In the genomic region with DNA sequence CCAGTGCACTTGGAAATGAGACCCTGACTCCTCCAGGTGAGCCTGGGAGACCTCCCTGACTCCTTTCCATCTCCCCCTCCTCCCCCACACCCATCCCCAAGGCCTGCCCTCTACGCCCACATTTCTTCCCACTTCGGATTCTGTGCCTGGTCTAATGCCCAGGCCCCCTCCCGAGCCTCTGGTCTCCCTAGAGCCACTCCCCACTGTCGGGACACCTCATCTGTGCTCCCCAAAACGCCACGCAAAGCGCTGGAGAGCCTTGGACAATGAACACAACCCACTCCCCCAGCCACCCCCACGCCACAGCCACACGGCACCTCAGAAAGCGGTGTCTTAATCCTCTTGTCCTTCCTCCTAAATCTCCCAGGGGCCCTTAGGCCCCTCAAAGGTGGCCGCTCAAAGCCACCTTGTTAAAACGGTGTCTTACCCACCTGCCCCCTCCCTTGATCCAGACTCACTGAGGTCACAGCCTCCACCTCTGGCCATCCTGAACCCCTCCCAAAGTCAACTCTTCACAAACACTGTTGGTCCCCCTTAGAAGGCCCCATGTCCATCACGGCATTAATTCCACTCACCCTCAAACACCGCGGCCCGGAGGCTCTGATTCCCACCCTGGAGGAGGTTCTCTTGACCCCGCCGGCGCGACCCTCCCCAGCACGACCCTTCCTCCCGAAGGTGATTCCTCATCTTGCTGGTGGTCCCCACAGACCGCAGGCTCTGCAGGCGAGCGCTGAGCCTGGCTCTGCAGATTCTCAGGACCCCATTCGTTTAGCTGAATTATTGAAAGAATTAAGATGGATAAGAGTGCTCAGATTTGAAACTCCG, we compare ENCODE assay signal across 8 cellular contexts. TPM values are rescaled to one million over a fixed set of nuclear protein-coding genes. Genes with fewer than 3 reads are reported as not detected.
DNase-seq lines count a peak whose midpoint lies in the region; ATAC-seq, FAIRE-seq and TF ChIP-seq lines count a peak whose summit lies in the region.
"Not testable (repeated sequence)": the region's sequence is repeated elsewhere in the genome, so short reads cannot be mapped to it uniquely, and the experiment has no call there.

No MANE protein-coding gene starts in this region.

- not testable (repeated sequence) for H3K23me2 ChIP-seq in H1 (ENCODE audit: low read depth, low read length)

- intact Hi-C loops in uterus (cut with DNase I; ENCODE audit: low total_unique reads), result not testable (repeated sequence)

- H2AFZ ChIP-seq in GM23248, result peak overlapping the region; percentile 93
- not testable (repeated sequence) for H2AFZ ChIP-seq in H1 (ENCODE audit: low read length)

- not testable (repeated sequence) for H4K5ac ChIP-seq in H1 (ENCODE audit: insufficient read length, low read depth, low read length)

- not testable (repeated sequence) for H3K9me2 ChIP-seq in GM23248 (ENCODE audit: insufficient read depth)

- not testable (repeated sequence) for H3K56ac ChIP-seq in H1 (replicated peaks; ENCODE audit: insufficient read length, low read depth, low read length)

- H3K4me3 Mint-ChIP-seq in T-helper 2 cell treated with Interferon-gamma antibody and Interleukin-4, amounts not matched to agents 5 μg/mL and 100 μg/mL, for 36 hours, result peak overlapping the region; percentile 94
- peak overlapping the region; percentile 96 for H3K4me3 Mint-ChIP-seq in activated naive CD8-positive, alpha-beta T cell treated with anti-CD3 and anti-CD28 coated beads, Interleukin-2, amount 50 U/mL, for 24 hours
- peak overlapping the region; percentile 97 to 100 (median 100) for H3K4me3 Mint-ChIP-seq in naive thymus-derived CD8-positive, alpha-beta T cell

- H2BK120ac ChIP-seq in H1 (replicated peaks; ENCODE audit: low read depth, low read length), result not testable (repeated sequence)

- H3K9me3 ChIP-seq in GM23248 (ENCODE audit: low read depth); H1 (ENCODE audit: insufficient read depth in 2 of 2, low read depth in 1 of 2, low read length in 1 of 2); skeletal muscle tissue (ENCODE audit: control insufficient read depth in 3 of 3, low read length in 3 of 3); uterus: not testable (repeated sequence)

- peak overlapping the region; percentile 74 for H3K4me3 ChIP-seq in GM23248
- H3K4me3 ChIP-seq in H1 (ENCODE audit: extremely low read depth in 1 of 4, insufficient read depth in 2 of 4, low read depth in 3 of 4, low read length in 4 of 4), result peak overlapping the region; percentile 10 to 80 (median 43); a peak in 7 of 8 replicates
- peak overlapping the region; percentile 77 for H3K4me3 ChIP-seq in iPS-11a (ENCODE audit: low read depth, low read length)
- H3K4me3 ChIP-seq in skeletal muscle tissue (ENCODE audit: low read length in 3 of 3), result peak overlapping the region; percentile 81 to 85 (median 81)
- peak overlapping the region; percentile 36 to 49 for H3K4me3 ChIP-seq in uterus

- H3K4me2 ChIP-seq in GM23248 (ENCODE audit: unreplicated experiment), result peak overlapping the region; percentile 92
- peak overlapping the region; percentile 88 to 92 for H3K4me2 ChIP-seq in H1 (ENCODE audit: insufficient read depth in 1 of 2, low read depth in 2 of 2, low read length in 2 of 2)

- not testable (repeated sequence) for H3K27me3 ChIP-seq in GM23248 (replicated peaks; ENCODE audit: insufficient read depth); H1 (replicated peaks in 1 of 4; ENCODE audit: control insufficient read depth in 3 of 4, extremely low read depth in 1 of 4, insufficient read depth in 3 of 4, low read length in 3 of 4); skeletal muscle tissue (ENCODE audit: control insufficient read depth in 3 of 3, insufficient read depth in 3 of 3, low read length in 3 of 3); uterus

- H3K18ac ChIP-seq in H1 (ENCODE audit: extremely low read depth, low read length), result not testable (repeated sequence)

- peak overlapping the region; percentile 55 for H3K9ac ChIP-seq in GM23248
- 0 out of 7 replicates have a peak overlapping the region, but pooled peaks of 1 of the 4 experiments have one; percentile 19 for H3K9ac ChIP-seq in H1 (replicated peaks in 1 of 4; ENCODE audit: extremely low read depth in 1 of 4, low read depth in 3 of 4, low read length in 3 of 4)
- H3K9ac ChIP-seq in skeletal muscle tissue (ENCODE audit: low read depth in 1 of 3, low read length in 3 of 3), result peak overlapping the region; percentile 33 to 79 (median 72)

- H3K4me1 Mint-ChIP-seq in T-helper 2 cell treated with Interferon-gamma antibody and Interleukin-4, amounts not matched to agents 5 μg/mL and 100 μg/mL, for 36 hours (ENCODE audit: low read depth), result peaks cover 52% of the 10 kb centered on the region
- peaks cover 62% of the 10 kb centered on the region for H3K4me1 Mint-ChIP-seq in activated naive CD8-positive, alpha-beta T cell treated with anti-CD3 and anti-CD28 coated beads, Interleukin-2, amount 50 U/mL, for 24 hours
- H3K4me1 Mint-ChIP-seq in naive thymus-derived CD8-positive, alpha-beta T cell, result peaks cover 41 to 67% (median 62%) of the 10 kb centered on the region in 4 donors

- in situ Hi-C loops in GM23248 (cut with MboI), result not testable (repeated sequence)

- H3K27me3 Mint-ChIP-seq in T-helper 2 cell treated with Interferon-gamma antibody and Interleukin-4, amounts not matched to agents 5 μg/mL and 100 μg/mL, for 36 hours (ENCODE audit: low read depth); activated naive CD8-positive, alpha-beta T cell treated with anti-CD3 and anti-CD28 coated beads, Interleukin-2, amount 50 U/mL, for 24 hours; naive thymus-derived CD8-positive, alpha-beta T cell: not testable (repeated sequence)

- peak overlapping the region; percentile 21 for H3K4ac ChIP-seq in H1 (replicated peaks; ENCODE audit: insufficient read length, low read depth, low read length)

- TF ChIP-seq CTCF in H1 (IDR thresholded peaks at IDR 0.05; ENCODE audit: control extremely low read depth in 1 of 3, insufficient read depth in 1 of 3, low read depth in 1 of 3, low read length in 3 of 3); uterus (IDR thresholded peaks at IDR 0.05): not testable (repeated sequence)

- CTCF ChIA-PET in H1 (lab: Charles Lee; ENCODE audit: partially characterized antibody), result interaction anchor here (0.5 to 4.6 kb wide), 8 partner anchors 9 to 111 kb away, joined by 3 to 32 read pairs (median 4); no protein-coding TSS in a partner anchor

- not testable (repeated sequence) for H4K91ac ChIP-seq in H1 (replicated peaks; ENCODE audit: insufficient read length, low read length)

- H3K36me3 ChIP-seq in GM23248 (ENCODE audit: low read depth); skeletal muscle tissue (ENCODE audit: control insufficient read depth in 3 of 3, insufficient read depth in 3 of 3, low read length in 3 of 3); uterus: not testable (repeated sequence)
- peaks cover 3 to 45% (median 11%) of the 10 kb centered on the region in 4 experiments; a peak in 7 of 8 replicates for H3K36me3 ChIP-seq in H1 (ENCODE audit: control insufficient read depth in 2 of 4, insufficient read depth in 4 of 4, low read length in 3 of 4)

- H2BK5ac ChIP-seq in H1 (ENCODE audit: low read depth, low read length), result peak overlapping the region; percentile 66; the same call in 1 of the 2 replicates

- not testable (repeated sequence) for H3K79me1 ChIP-seq in H1 (ENCODE audit: low read depth, low read length)

- H3K36me3 Mint-ChIP-seq in T-helper 2 cell treated with Interferon-gamma antibody and Interleukin-4, amounts not matched to agents 5 μg/mL and 100 μg/mL, for 36 hours (ENCODE audit: low read depth), result peaks cover 48% of the 10 kb centered on the region
- peaks cover 56% of the 10 kb centered on the region for H3K36me3 Mint-ChIP-seq in activated naive CD8-positive, alpha-beta T cell treated with anti-CD3 and anti-CD28 coated beads, Interleukin-2, amount 50 U/mL, for 24 hours (ENCODE audit: low read depth)
- H3K36me3 Mint-ChIP-seq in naive thymus-derived CD8-positive, alpha-beta T cell, result peaks cover 19 to 46% (median 34%) of the 10 kb centered on the region in 3 donors

- ATAC-seq in activated naive CD8-positive, alpha-beta T cell treated with anti-CD3 and anti-CD28 coated beads, Interleukin-2, amount 50 U/mL, for 24 hours; naive thymus-derived CD8-positive, alpha-beta T cell: not testable (repeated sequence)

- TF ChIP-seq POLR2A in H1 (IDR thresholded peaks at IDR 0.05; ENCODE audit: control extremely low read depth in 1 of 2, low read depth in 2 of 2, low read length in 2 of 2); uterus (IDR thresholded peaks at IDR 0.05): not testable (repeated sequence)

- not testable (repeated sequence) for H4K20me1 ChIP-seq in GM23248 (ENCODE audit: insufficient read depth); H1 (replicated peaks in 1 of 2; ENCODE audit: control insufficient read depth in 1 of 2, insufficient read depth in 2 of 2, low read length in 2 of 2)

- not testable (repeated sequence) for TF ChIP-seq EP300 in H1 (IDR thresholded peaks at IDR 0.05; ENCODE audit: borderline replicate concordance in 1 of 2, low read depth in 2 of 2, low read length in 2 of 2)

- peak overlapping the region; percentile 91 for H3K27ac Mint-ChIP-seq in T-helper 2 cell treated with Interferon-gamma antibody and Interleukin-4, amounts not matched to agents 5 μg/mL and 100 μg/mL, for 36 hours
- H3K27ac Mint-ChIP-seq in activated naive CD8-positive, alpha-beta T cell treated with anti-CD3 and anti-CD28 coated beads, Interleukin-2, amount 50 U/mL, for 24 hours, result peak overlapping the region; percentile 93
- H3K27ac Mint-ChIP-seq in naive thymus-derived CD8-positive, alpha-beta T cell, result peak overlapping the region; percentile 97 to 98 (median 98)

- H4K8ac ChIP-seq in H1 (ENCODE audit: extremely low read depth, insufficient read depth, low read length), result not testable (repeated sequence)

- not testable (repeated sequence) for H3K9me3 Mint-ChIP-seq in T-helper 2 cell treated with Interferon-gamma antibody and Interleukin-4, amounts not matched to agents 5 μg/mL and 100 μg/mL, for 36 hours; activated naive CD8-positive, alpha-beta T cell treated with anti-CD3 and anti-CD28 coated beads, Interleukin-2, amount 50 U/mL, for 24 hours; naive thymus-derived CD8-positive, alpha-beta T cell

- not testable (repeated sequence) for H3K23ac ChIP-seq in H1 (ENCODE audit: insufficient read length)

- TF ChIP-seq RAD21 in H1 (IDR thresholded peaks at IDR 0.05 in 1 of 2, conservative IDR thresholded peaks at IDR 0.05 in 1 of 2; ENCODE audit: low read depth in 2 of 2, low read length in 2 of 2), result not testable (repeated sequence)

- not testable (repeated sequence) for H3K27ac ChIP-seq in GM23248; H1 (ENCODE audit: low read depth, low read length)
- H3K27ac ChIP-seq in skeletal muscle tissue (ENCODE audit: low read depth, low read length), result peak overlapping the region; percentile 54
- H3K27ac ChIP-seq in uterus, result peak overlapping the region; percentile 74 to 80

- DNase-seq in GM23248; activated naive CD8-positive, alpha-beta T cell treated with anti-CD3 and anti-CD28 coated beads, Interleukin-2, amount 50 U/mL, for 24 hours; H1 (ENCODE audit: low read depth in 1 of 2, low spot score in 2 of 2); naive thymus-derived CD8-positive, alpha-beta T cell; uterus: not testable (repeated sequence)
- peak; percentile 11 for DNase-seq in T-helper 2 cell treated with Interferon-gamma antibody and Interleukin-4, amounts not matched to agents 5 μg/mL and 100 μg/mL, for 36 hours (ENCODE audit: low spot score)

- not testable (repeated sequence) for H2BK20ac ChIP-seq in H1 (ENCODE audit: low read length)

- H3K4me1 ChIP-seq in GM23248 (ENCODE audit: insufficient read depth); uterus: not testable (repeated sequence)
- H3K4me1 ChIP-seq in H1 (replicated peaks in 1 of 4; ENCODE audit: control insufficient read depth in 3 of 4, insufficient read depth in 4 of 4, low read length in 3 of 4), result peaks cover 3 to 23% (median 5%) of the 10 kb centered on the region in 4 experiments; a peak in 6 of 7 replicates
- H3K4me1 ChIP-seq in skeletal muscle tissue (ENCODE audit: control insufficient read depth in 3 of 3, insufficient read depth in 3 of 3, low read length in 3 of 3), result peaks cover 15 to 22% (median 20%) of the 10 kb centered on the region in 3 donors

- not testable (repeated sequence) for H2BK12ac ChIP-seq in H1 (ENCODE audit: low read depth, low read length)

- not testable (repeated sequence) for FAIRE-seq in H1 (lab: Jason Lieb, UNC)

- not testable (repeated sequence) for H2AK5ac ChIP-seq in H1 (ENCODE audit: low read depth, low read length)

- H3K79me2 ChIP-seq in GM23248 (ENCODE audit: insufficient read depth), result not testable (repeated sequence)
- peaks cover 0 to 28% of the 10 kb centered on the region in 2 experiments; a peak in 2 of 4 replicates for H3K79me2 ChIP-seq in H1 (ENCODE audit: control insufficient read depth in 1 of 2, insufficient read depth in 2 of 2, low read length in 2 of 2)

- 72 to 79% methylated on average over 24 to 27 of the region's 27 CpGs for WGBS in GM23248 (ENCODE audit: low coverage in 1 of 2, low lambda C conversion rate in 2 of 2, missing lambda C conversion rate in 2 of 2), 2 experiments
- 82% methylated on average over 25 of the region's 27 CpGs; no CpG with 5 or more reads in 1 of the 2 experiments for WGBS in H1 (ENCODE audit: extremely low coverage in 1 of 2, insufficient coverage in 1 of 2, insufficient read length in 1 of 2, insufficient replicate concordance in 2 of 2, low coverage in 1 of 2, low lambda C conversion rate in 2 of 2, missing lambda C conversion rate in 1 of 2), 2 experiments

- not testable (repeated sequence) for H3F3A ChIP-seq in GM23248 (ENCODE audit: insufficient read depth)

- POLR2A ChIA-PET in H1 (lab: Charles Lee; ENCODE audit: partially characterized antibody), result interaction anchor here (0.7 to 1.2 kb wide), 5 partner anchors 30 to 61 kb away, joined by 3 to 5 read pairs (median 3); no protein-coding TSS in a partner anchor
- POLR2A ChIA-PET in naive thymus-derived CD8-positive, alpha-beta T cell (lab: Charles Lee), result interaction anchor here (0.7 to 4.6 kb wide), 23 partner anchors 11 to 162 kb away, joined by 3 to 56 read pairs (median 7); partner anchors contain the start of gene SERPINB1

- H2BK15ac ChIP-seq in H1 (ENCODE audit: low read length), result not testable (repeated sequence)

- not testable (repeated sequence) for H3K14ac ChIP-seq in H1 (ENCODE audit: insufficient read length)

RNA-seq across cellular contexts. Expression of gene SERPINB9, which starts 1.3 kb away (rescaled TPM):
- 1.1 and 2.4 TPM in 2 replicates for total RNA-seq in GM23248 (2014; rRNA removed; shearing (Covaris generic))
- polyA plus RNA-seq in GM23248 (2016; fragmentation: Nextera tagmentation; extraction: Ambion mirVana) (0.91 and 1.1 TPM in 2 replicates), H1 (2011; rRNA removed) (53.5 and 93.8 TPM in 2 replicates)
- 63.5 and 66.8 TPM in 2 replicates for total RNA-seq in H1 (2021; fragmentation: NEBNext Ultra II Directional; extraction: Animal tissue kit (Norgen Biotek cat#: 25700))
- polyA plus RNA-seq in H1 (2011; cell fraction: cytosol; rRNA removed), result 58.9 TPM
- polyA plus RNA-seq in H1 (2011; cell fraction: nucleus; rRNA removed), result 23.5 TPM
- 56.9 to 68.1 TPM (median 58.4 TPM) in 4 replicates for polyA plus RNA-seq in H1 (2012, experiment 1 of 2)
- polyA plus RNA-seq in H1 (2012, experiment 2 of 2), result 26.8 TPM
- polyA plus RNA-seq in H1 (2013, experiment 1 of 2), result 31.2 TPM
- polyA plus RNA-seq in H1 (2013, experiment 2 of 2), result 29.8 TPM
- 100 and 149 TPM in 2 replicates for polyA minus RNA-seq in H1 (2011; rRNA and poly(A)+ RNA removed)
- 53.1 TPM for polyA minus RNA-seq in H1 (2011; cell fraction: cytosol; rRNA and poly(A)+ RNA removed)
- 25.0 TPM for polyA minus RNA-seq in H1 (2011; cell fraction: nucleus; rRNA and poly(A)+ RNA removed)
- 10 to 100 TPM; 56.6 to 57.1 TPM for total RNA-seq in naive thymus-derived CD8-positive, alpha-beta T cell
- 10 to 100 TPM; 29.9 to 37.2 (median 35.0) TPM for polyA plus RNA-seq in naive thymus-derived CD8-positive, alpha-beta T cell
- total RNA-seq in skeletal muscle tissue (3.1 TPM), uterus (10 to 100 TPM in 2 of 4 donors, 1 to 10 TPM in 2; 8.7 to 17.7 (median 10.8) TPM)
